Comparison of ENCODE assay signal across 13 cellular contexts in genomic region chr7:22551768-22552513, GRCh38. TPM values are rescaled to one million over a fixed set of nuclear protein-coding genes. Genes with fewer than 3 reads are reported as not detected.
DNase-seq lines count a peak whose midpoint lies in the region; ATAC-seq and TF ChIP-seq lines count a peak whose summit lies in the region.
"Had no signal": no experiment of that assay in that cellular context is flagged by ENCODE, and none has a peak within 500 bp of the region (broad histone marks: within the 10 kb centered on the region; RNA-seq: fewer than 3 reads in every experiment).

No MANE protein-coding gene starts in this region.

- no peaks in the 10 kb centered on the region for H3K9me3 ChIP-seq in MG63
- H3K9me3 ChIP-seq: uterus had no signal

- H3K4me3 ChIP-seq in MG63 (no peak overlapping the region), foreskin fibroblast (ENCODE audit: low read depth in 1 of 2, low read length in 2 of 2) (no peak overlapping the region)
- H3K4me3 ChIP-seq: uterus had no signal

- TF ChIP-seq CTCF in foreskin fibroblast (IDR thresholded peaks at IDR 0.05; ENCODE audit: low read depth, low read length), result no peak

- H3K27me3 ChIP-seq in MG63, result peaks cover 2% of the 10 kb centered on the region; the same call in 1 of the 2 replicates
- H3K27me3 ChIP-seq: uterus had no signal

- no peaks in the 10 kb centered on the region for H3K36me3 ChIP-seq in MG63
- H3K36me3 ChIP-seq: uterus had no signal

- ATAC-seq in GM18861 (IDR thresholded peaks at IDR 0.05; ENCODE audit: unreplicated experiment) (peak; percentile 72), GM21447 (IDR thresholded peaks at IDR 0.05; ENCODE audit: unreplicated experiment) (peak; percentile 75), HG03103 (IDR thresholded peaks at IDR 0.05; ENCODE audit: low read depth, unreplicated experiment) (peak; percentile 84), esophagus mucosa (no peak)

- DNase-seq in mesenteric fat pad (ENCODE audit: low spot score) (peak; percentile 18), MG63 (no peak), NCI-H2081 (lab: John Stamatoyannopoulos, UW) (no peak), foreskin fibroblast (no peak)
- DNase-seq: activated T-cell treated with anti-CD3 and anti-CD28 coated beads, Interleukin-2, amount 50 U/mL, for 1 hour; cerebellar nuclear complex; Kasumi-1; NCI-H526 treated with DMSO at 0.1 percent for 48 hours; uterus had no signal

RNA-seq across cellular contexts. Expression of gene STEAP1B, which starts 52.0 kb away (rescaled TPM):
- total RNA-seq in mesenteric fat pad, result 2.6 TPM
- 18.2 and 18.7 TPM in 2 replicates for total RNA-seq in MG63 (2014; rRNA removed; shearing (Covaris generic); ENCODE audit: low replicate concordance)
- 2.0 TPM for total RNA-seq in esophagus mucosa
